In the genomic region with DNA sequence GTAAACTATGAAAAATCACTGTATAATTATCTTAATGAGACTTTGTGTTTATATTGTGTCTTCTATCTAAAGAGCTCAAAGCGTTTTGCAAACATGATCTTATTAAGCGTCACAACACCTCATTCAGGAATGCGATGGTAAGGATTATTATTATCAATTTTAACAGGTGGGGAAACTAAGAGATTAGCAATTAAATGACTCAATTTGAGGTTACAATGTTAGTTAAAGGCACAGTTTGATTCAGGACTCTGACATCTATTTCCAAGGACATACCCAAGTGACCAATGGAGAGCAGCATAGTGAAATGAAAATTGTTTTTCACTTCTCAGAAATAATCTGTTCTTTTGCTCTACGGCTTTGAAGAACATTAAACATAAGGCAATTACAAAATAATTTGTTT, we compare ENCODE assay signal across 25 cellular contexts.
"Had no signal": no experiment of that assay in that cellular context is flagged by ENCODE, and none has a peak within 500 bp of the region (broad histone marks: within the 10 kb centered on the region; RNA-seq: fewer than 3 reads in every experiment).

No MANE protein-coding gene starts in this region.

- ATAC-seq: activated naive CD4-positive, alpha-beta T cell treated with anti-CD3 and anti-CD28 coated beads, Interleukin-2, amount 50 U/mL, for 72 hours; activated naive CD8-positive, alpha-beta T cell treated with anti-CD3 and anti-CD28 coated beads, Interleukin-2, amount 50 U/mL, for 24 hours; activated T-cell treated with anti-CD3 and anti-CD28 coated beads, Interleukin-2, amount 50 U/mL, for 4 hours; Right ventricle myocardium inferior; T-cell had no signal

- DNase-seq: activated CD4-positive, alpha-beta memory T cell treated with anti-CD3 and anti-CD28 coated beads for 36 hours; activated CD4-positive, alpha-beta T cell treated with anti-CD3 and anti-CD28 coated beads, Interleukin-2, amount 10 ng/mL, durations not matched to agents 7 days and 5 days; activated CD4-positive, CD25-positive, alpha-beta regulatory T cell; activated CD8-positive, alpha-beta memory T cell treated with anti-CD3 and anti-CD28 coated beads for 24 hours; activated effector memory CD4-positive, alpha-beta T cell treated with anti-CD3 and anti-CD28 coated beads, Interleukin-2, amount 50 U/mL, for 16 hours; activated naive CD4-positive, alpha-beta T cell treated with Interleukin-2 at 50 U/mL for 16 hours; activated naive CD8-positive, alpha-beta T cell treated with anti-CD3 and anti-CD28 coated beads, Interleukin-2, amount 50 U/mL, for 24 hours; activated T-cell treated with anti-CD3 and anti-CD28 coated beads, Interleukin-2, amount 50 U/mL, for 4 hours; amniotic stem cell; Kasumi-1; KBM-7; NCI-H1048; NCI-H146; NCI-H187 treated with DMSO at 0.1 percent for 48 hours; NCI-H2171; NCI-H2227 treated with DMSO at 0.1 percent for 48 hours; NCI-H446 treated with DMSO at 0.1 percent for 48 hours; NCI-H524 treated with DMSO at 0.1 percent for 48 hours; RPMI8226; T-cell; T-helper 2 cell; T1000 had no signal

- H3K4me3 ChIP-seq: SK-N-MC had no signal

- H3K27ac ChIP-seq: SK-N-MC had no signal
